ENCODE assay signal across 9 cellular contexts in genomic region chr21:38269567-38269917, GRCh38. TPM values are rescaled to one million over a fixed set of nuclear protein-coding genes. Genes with fewer than 3 reads are reported as not detected.
DNase-seq lines count a peak whose midpoint lies in the region; ATAC-seq and TF ChIP-seq lines count a peak whose summit lies in the region.
"Had no signal": no experiment of that assay in that cellular context is flagged by ENCODE, and none has a peak within 500 bp of the region (broad histone marks: within the 10 kb centered on the region; RNA-seq: fewer than 3 reads in every experiment).

No MANE protein-coding gene starts in this region.

- peaks cover 54% of the 10 kb centered on the region for H3K36me3 ChIP-seq in neutrophil
- H3K36me3 ChIP-seq in BE2C = no peaks in the 10 kb centered on the region
- H3K36me3 ChIP-seq in heart right ventricle = no peaks in the 10 kb centered on the region

- H3K27ac ChIP-seq in neutrophil (peak overlapping the region; percentile 90), heart right ventricle (peak overlapping the region in 1 of 10 donors; percentile 66)

- no peaks in the 10 kb centered on the region for H3K27me3 ChIP-seq in neutrophil
- no peaks in the 10 kb centered on the region for H3K27me3 ChIP-seq in BE2C
- no peaks in the 10 kb centered on the region for H3K27me3 ChIP-seq in heart right ventricle

- 41 to 43% methylated on average over 2 of the region's 2 CpGs for WGBS in heart right ventricle, 2 donors

- no peaks in the 10 kb centered on the region for H3K9me3 Mint-ChIP-seq in nephron progenitor cell
- H3K9me3 Mint-ChIP-seq: activated naive CD4-positive, alpha-beta T cell treated with anti-CD3 and anti-CD28 coated beads, Interleukin-2, amount 10 ng/mL, durations not matched to agents 7 days and 5 days had no signal

- no peak overlapping the region for H3K4me3 Mint-ChIP-seq in nephron progenitor cell
- H3K4me3 Mint-ChIP-seq: activated naive CD4-positive, alpha-beta T cell treated with anti-CD3 and anti-CD28 coated beads, Interleukin-2, amount 10 ng/mL, durations not matched to agents 7 days and 5 days had no signal

- no peaks in the 10 kb centered on the region for H3K36me3 Mint-ChIP-seq in nephron progenitor cell (ENCODE audit: low read depth)
- H3K36me3 Mint-ChIP-seq: activated naive CD4-positive, alpha-beta T cell treated with anti-CD3 and anti-CD28 coated beads, Interleukin-2, amount 10 ng/mL, durations not matched to agents 7 days and 5 days had no signal

- H3K4me1 Mint-ChIP-seq in nephron progenitor cell = peaks cover 27% of the 10 kb centered on the region

- H3K4me3 ChIP-seq in neutrophil (ENCODE audit: low read depth in 1 of 2, low read length in 1 of 2) (no peak overlapping the region), BE2C (ENCODE audit: low read depth, low read length) (no peak overlapping the region), heart right ventricle (no peak overlapping the region)

- intact Hi-C loops in heart right ventricle (cut with DNase I) = no loop called here

- ATAC-seq in GM18907 (IDR thresholded peaks at IDR 0.05; ENCODE audit: unreplicated experiment) = peak; percentile 88
- ATAC-seq in GM21786 (IDR thresholded peaks at IDR 0.05; ENCODE audit: unreplicated experiment) = peak; percentile 77
- ATAC-seq in HG03460 (IDR thresholded peaks at IDR 0.05; ENCODE audit: unreplicated experiment) = peak; percentile 61
- ATAC-seq in heart right ventricle = no peak

- H3K27ac Mint-ChIP-seq in nephron progenitor cell = no peak overlapping the region
- H3K27ac Mint-ChIP-seq: activated naive CD4-positive, alpha-beta T cell treated with anti-CD3 and anti-CD28 coated beads, Interleukin-2, amount 10 ng/mL, durations not matched to agents 7 days and 5 days had no signal

- TF ChIP-seq CTCF in neutrophil (IDR thresholded peaks at IDR 0.05) (no peak), BE2C (IDR thresholded peaks at IDR 0.05; ENCODE audit: low read depth, low read length) (no peak), nephron progenitor cell (IDR thresholded peaks at IDR 0.05) (no peak), heart right ventricle (IDR thresholded peaks at IDR 0.05) (no peak)

- DNase-seq in BE2C = no peak
- no peak for DNase-seq in nephron progenitor cell
- no peak for DNase-seq in NCI-H345 treated with DMSO at 0.1 percent for 48 hours (lab: John Stamatoyannopoulos, UW; ENCODE audit: unreplicated experiment)
- DNase-seq in heart right ventricle = no peak
- DNase-seq: activated naive CD4-positive, alpha-beta T cell treated with anti-CD3 and anti-CD28 coated beads, Interleukin-2, amount 10 ng/mL, durations not matched to agents 7 days and 5 days had no signal

- H3K9me3 ChIP-seq in neutrophil (no peaks in the 10 kb centered on the region), BE2C (no peaks in the 10 kb centered on the region), heart right ventricle (no peaks in the 10 kb centered on the region)

- H3K27me3 Mint-ChIP-seq in nephron progenitor cell (ENCODE audit: low read depth, poor library complexity) = peaks cover 7% of the 10 kb centered on the region

- H3K4me1 ChIP-seq in neutrophil (ENCODE audit: control insufficient read depth in 1 of 2, insufficient read depth in 1 of 2, low read depth in 1 of 2, low read length in 1 of 2) (peaks cover 95 to 100% of the 10 kb centered on the region in 2 experiments), BE2C (no peaks in the 10 kb centered on the region), heart right ventricle (peaks cover 0 to 52% (median 0%) of the 10 kb centered on the region in 9 donors)

RNA-seq across cellular contexts. Expression of gene KCNJ15, which starts 12.8 kb away (rescaled TPM):
- polyA plus RNA-seq in BE2C (2012; ENCODE audit: insufficient read depth, insufficient read length, low read depth) = not detected
- total RNA-seq in heart right ventricle = 1 to 10 TPM in 1 of 10 donors, under 1 TPM in 8, not detected in 1; 0.39 to 2.1 (median 0.49) TPM
- polyA plus RNA-seq in heart right ventricle = under 1 TPM in 1 of 2 donors, not detected in 1; 0.10 TPM

Comparison
In these comparisons a context has a peak if more than half of its experiments do, and no peak if none do; other contexts are left out.
1. ATAC-seq: peak in GM18907 (single experiment), GM21786 (single experiment) and HG03460 (single experiment); none in heart right ventricle (0 of 8).